ENCODE assay signal across 8 cellular contexts in genomic region chr9:108933641-108934322, GRCh38. TPM values are rescaled to one million over a fixed set of nuclear protein-coding genes. Genes with fewer than 3 reads are reported as not detected.
DNase-seq lines count a peak whose midpoint lies in the region; ATAC-seq, FAIRE-seq and TF ChIP-seq lines count a peak whose summit lies in the region.

ELP1 (minus strand) TSS chr9:108934124; CDS start chr9:108931146, 2,978 bp downstream.

- DNase-seq in GM13976 (ENCODE audit: low spot score) (peak; percentile 94), NCI-H146 (lab: John Stamatoyannopoulos, UW) (peak; percentile 90), T-helper 1 cell (peak; percentile 86 to 92 (median 90)), amniotic epithelial cell (ENCODE audit: low read depth) (peak; percentile 93), left ventricle myocardium superior (peak; percentile 96), psoas muscle (peak; percentile 92 to 96), urothelium cell line (ENCODE audit: low spot score) (peak; percentile 94)

- intact Hi-C loops in left ventricle myocardium superior (cut with micrococcal nuclease) (no loop called here), psoas muscle (cut with DNase I) (loop anchor here in 1 of 2 donors (5.0 kb wide), 1 partner anchor 79 kb away; the partner anchor contains the start of gene CTNNAL1)

- 0 to 1% (median 0%) methylated on average over 41 to 52 of the region's 52 CpGs for WGBS in psoas muscle, 3 donors

- ATAC-seq in HG02870 (IDR thresholded peaks at IDR 0.05; ENCODE audit: unreplicated experiment) (peak; percentile 83), left ventricle myocardium superior (peak; percentile 93), psoas muscle (peak; percentile 92 to 94 (median 93))

- FAIRE-seq in urothelium cell line (lab: Jason Lieb, UNC): no peak

- peaks cover 0 to 43% of the 10 kb centered on the region in 2 donors for H3K36me3 ChIP-seq in psoas muscle (ENCODE audit: insufficient read depth in 1 of 2, low read depth in 1 of 2)

- peak within 1 kb of the TSS; percentile 93 for H3K27ac ChIP-seq in psoas muscle

- in situ Hi-C loops in GM13976 (cut with MboI; ENCODE audit: low sequenced_read_pairs, unreplicated experiment): no loop called here

- TF ChIP-seq CTCF in GM13976 (IDR thresholded peaks at IDR 0.05; ENCODE audit: borderline replicate concordance, control extremely low read depth, extremely low read depth, insufficient read depth, missing control alignments) (peak; percentile 11), psoas muscle (IDR thresholded peaks at IDR 0.05) (no peak)

- peaks cover 20% of the 10 kb centered on the region for H3K4me1 ChIP-seq in psoas muscle

- H3K4me3 ChIP-seq in psoas muscle: peak within 1 kb of the TSS; percentile 97

- H3K9me3 ChIP-seq in psoas muscle: no peaks in the 10 kb centered on the region

- H3K27me3 ChIP-seq in psoas muscle (ENCODE audit: insufficient read depth in 3 of 3, low read length in 2 of 3): no peaks in the 10 kb centered on the region

RNA-seq across cellular contexts. Expression of gene ELP1, which starts in this region (rescaled TPM):
- 20.7 TPM for total RNA-seq in left ventricle myocardium superior
- 10 to 100 TPM in 3 of 4 donors, 1 to 10 TPM in 1; 9.8 to 21.0 (median 17.9) TPM for total RNA-seq in psoas muscle
- polyA plus RNA-seq in psoas muscle: 10 to 100 TPM in 2 of 3 donors, 1 to 10 TPM in 1; 9.6 to 17.5 (median 14.3) TPM

Comparison
In these comparisons a context has a peak if more than half of its experiments do, and no peak if none do; other contexts are left out.
1. Peak in every context shown above with its lines: DNase-seq, ATAC-seq, H3K4me3 ChIP-seq and H3K27ac ChIP-seq.